Comparison of ENCODE assay signal across 8 cellular contexts in genomic region chr3:49357466-49358216, GRCh38. TPM values are rescaled to one million over a fixed set of nuclear protein-coding genes. Genes with fewer than 3 reads are reported as not detected.
DNase-seq lines count a peak whose midpoint lies in the region; ATAC-seq and TF ChIP-seq lines count a peak whose summit lies in the region.

No MANE protein-coding gene starts in this region.

- H3K4me1 ChIP-seq in DOHH2 (ENCODE audit: control insufficient read depth, low read length) (peaks cover 38% of the 10 kb centered on the region), HCT116 (ENCODE audit: control insufficient read depth in 1 of 2, insufficient read depth in 2 of 2, low read length in 2 of 2) (peaks cover 15 to 35% of the 10 kb centered on the region in 2 experiments), OCI-LY3 (ENCODE audit: low read length) (peaks cover 22% of the 10 kb centered on the region), neuronal stem cell (ENCODE audit: control insufficient read depth in 2 of 2, insufficient read depth in 1 of 2, low read depth in 1 of 2, low read length in 2 of 2) (peaks cover 7 to 10% of the 10 kb centered on the region in 2 donors)

- H4K91ac ChIP-seq in neuronal stem cell (ENCODE audit: low read depth, low read length, poor library complexity), result no peak overlapping the region

- CTCF ChIA-PET in HCT116 (lab: Charles Lee), result no interaction called here

- ATAC-seq in HCT116, result peak; percentile 4

- peaks cover 31% of the 10 kb centered on the region for H3F3A ChIP-seq in DOHH2 (ENCODE audit: control insufficient read depth, insufficient read depth)

- no peak overlapping the region for H4K8ac ChIP-seq in neuronal stem cell (ENCODE audit: low read depth, low read length)

- TF ChIP-seq POLR2A in HCT116 (IDR thresholded peaks at IDR 0.05; ENCODE audit: borderline replicate concordance, extremely low read depth, insufficient read depth, insufficient read length), result no peak

- H3K18ac ChIP-seq in neuronal stem cell (ENCODE audit: low read length), result peak overlapping the region; percentile 91

- TF ChIP-seq CTCF in DOHH2 (IDR thresholded peaks at IDR 0.05; ENCODE audit: low read depth, low read length, poor library complexity, severe bottlenecking) (no peak), HCT116 (IDR thresholded peaks at IDR 0.05 in 2 of 3, conservative IDR thresholded peaks at IDR 0.05 in 1 of 3; ENCODE audit: borderline replicate concordance in 1 of 3, insufficient read depth in 1 of 3, low read depth in 2 of 3, low read length in 2 of 3) (no peak), OCI-LY3 (IDR thresholded peaks at IDR 0.05; ENCODE audit: low read depth, low read length) (no peak), fibroblast of villous mesenchyme (IDR thresholded peaks at IDR 0.05; ENCODE audit: insufficient read depth, low read depth, low read length) (no peak)

- H3K4ac ChIP-seq in neuronal stem cell (ENCODE audit: low read length), result no peak overlapping the region

- TF ChIP-seq RAD21 in HCT116 (IDR thresholded peaks at IDR 0.05; ENCODE audit: low read depth), result no peak

- H2AK5ac ChIP-seq in neuronal stem cell (ENCODE audit: low read depth, low read length), result peak overlapping the region; percentile 32

- H3K23ac ChIP-seq in neuronal stem cell (ENCODE audit: low read depth, low read length, poor library complexity), result peak overlapping the region; percentile 98

- H3K36me3 ChIP-seq in DOHH2 (ENCODE audit: control insufficient read depth, low read length) (peaks cover 57% of the 10 kb centered on the region), HCT116 (ENCODE audit: control insufficient read depth in 1 of 2, insufficient read depth in 2 of 2, low read length in 2 of 2) (peaks cover 18 to 34% of the 10 kb centered on the region in 2 experiments; a peak in 3 of 4 replicates), OCI-LY3 (replicated peaks; ENCODE audit: low read depth, low read length) (peaks cover 35% of the 10 kb centered on the region), neuronal stem cell (replicated peaks in 1 of 2; ENCODE audit: control insufficient read depth in 2 of 2, insufficient read depth in 2 of 2, low read length in 2 of 2) (peaks cover 24 to 61% of the 10 kb centered on the region in 2 donors)

- no peak overlapping the region for H2BK120ac ChIP-seq in neuronal stem cell (ENCODE audit: low read depth, low read length)

- WGBS in neuronal stem cell (ENCODE audit: extremely low coverage in 2 of 2, insufficient read length in 2 of 2, insufficient replicate concordance in 1 of 2), 2 donors, result no CpG with 5 or more reads among the region's 61 CpGs

- POLR2A ChIA-PET in HCT116 (lab: Charles Lee), result interaction anchor here (2.5 kb wide), 1 partner anchor 18 kb away, joined by 18 read pairs; the partner anchor contains the start of gene USP4

- H3K9me3 ChIP-seq in DOHH2 (ENCODE audit: control insufficient read depth, insufficient read depth, low read length) (no peaks in the 10 kb centered on the region), HCT116 (ENCODE audit: control insufficient read depth in 1 of 2, insufficient read depth in 1 of 2, low read depth in 1 of 2, low read length in 2 of 2) (no peaks in the 10 kb centered on the region), OCI-LY3 (ENCODE audit: insufficient read depth, low read length) (no peaks in the 10 kb centered on the region), neuronal stem cell (replicated peaks in 1 of 2; ENCODE audit: control insufficient read depth in 2 of 2, insufficient read depth in 1 of 2, low read depth in 1 of 2, low read length in 2 of 2) (peaks cover 0 to 4% of the 10 kb centered on the region in 2 donors)

- intact Hi-C loops in HCT116 (cut with micrococcal nuclease), result loop anchor here (2.0 to 5.0 kb wide), 2 partner anchors 55 to 185 kb away; partner anchors contain the start of genes KLHDC8B and TCTA

- no peaks in the 10 kb centered on the region for H3K79me1 ChIP-seq in neuronal stem cell (ENCODE audit: low read depth, low read length)

- H3K9ac ChIP-seq in HCT116 (ENCODE audit: low read length), result peak overlapping the region; percentile 71
- peak overlapping the region; percentile 87 for H3K9ac ChIP-seq in OCI-LY3 (ENCODE audit: low read length)
- H3K9ac ChIP-seq in neuronal stem cell (ENCODE audit: low read depth, low read length, poor library complexity), result peak overlapping the region; percentile 83

- RAD21 ChIA-PET in HCT116 (lab: Charles Lee; ENCODE audit: low non-redundant PET in 1 of 2, low total read pairs in 2 of 2, uncharacterized antibody in 2 of 2, unreplicated experiment in 2 of 2), result interaction anchor here in 1 of 2 experiments (0.6 kb wide), 1 partner anchor 21 kb away, joined by 3 read pairs; no protein-coding TSS in a partner anchor

- peak overlapping the region; percentile 84 for H3K14ac ChIP-seq in neuronal stem cell (ENCODE audit: low read length)

- H4K20me1 ChIP-seq in DOHH2 (ENCODE audit: control insufficient read depth, insufficient read depth, low read depth, low read length) (0 out of 2 replicates have a peak, but pooled peaks cover 2% of the 10 kb centered on the region), HCT116 (ENCODE audit: insufficient read depth) (no peaks in the 10 kb centered on the region), OCI-LY3 (ENCODE audit: insufficient read depth, low read length) (no peaks in the 10 kb centered on the region)

- no peak overlapping the region for H2BK12ac ChIP-seq in neuronal stem cell (ENCODE audit: low read length)

- H3K4me3 ChIP-seq in DOHH2 (ENCODE audit: low read length), result peak overlapping the region; percentile 92
- peak overlapping the region; percentile 64 to 85 for H3K4me3 ChIP-seq in HCT116 (replicated peaks in 1 of 2; ENCODE audit: low read depth in 1 of 2, low read length in 2 of 2)
- peak overlapping the region; percentile 99 for H3K4me3 ChIP-seq in OCI-LY3 (ENCODE audit: low read length)
- peak overlapping the region; percentile 71 for H3K4me3 ChIP-seq in fibroblast of villous mesenchyme (ENCODE audit: low read depth, low read length)
- peak overlapping the region; percentile 89 to 96 for H3K4me3 ChIP-seq in neuronal stem cell (ENCODE audit: low read length in 2 of 2)

- H2AFZ ChIP-seq in HCT116 (ENCODE audit: low read depth, low read length, poor library complexity, severe bottlenecking) (no peak overlapping the region), OCI-LY3 (ENCODE audit: low read depth, low read length) (no peak overlapping the region), neuronal stem cell (ENCODE audit: low read length) (peak overlapping the region; percentile 88)

- H3K27me3 ChIP-seq in DOHH2 (ENCODE audit: control insufficient read depth, low read length) (no peaks in the 10 kb centered on the region), HCT116 (ENCODE audit: insufficient read depth, low read length) (no peaks in the 10 kb centered on the region), OCI-LY3 (ENCODE audit: low read depth, low read length) (no peaks in the 10 kb centered on the region), neuronal stem cell (ENCODE audit: control insufficient read depth in 3 of 3, insufficient read depth in 3 of 3, low read depth in 1 of 3, low read length in 3 of 3) (no peaks in the 10 kb centered on the region)

- H3K27ac ChIP-seq in DOHH2 (ENCODE audit: low read depth, low read length) (peak overlapping the region; percentile 66), HCT116 (ENCODE audit: low read depth, low read length) (peak overlapping the region; percentile 99), OCI-LY3 (ENCODE audit: low read length) (peak overlapping the region; percentile 81), neuronal stem cell (replicated peaks; ENCODE audit: low read length) (peak overlapping the region; percentile 65)

- H3K79me2 ChIP-seq in DOHH2 (ENCODE audit: control insufficient read depth, low read length) (peaks cover 25% of the 10 kb centered on the region), HCT116 (ENCODE audit: insufficient read depth, low read length) (peaks cover 38% of the 10 kb centered on the region), OCI-LY3 (ENCODE audit: low read length) (peaks cover 27% of the 10 kb centered on the region)

- H2BK15ac ChIP-seq in neuronal stem cell (ENCODE audit: low read length), result no peak overlapping the region

- no peak overlapping the region for H2BK5ac ChIP-seq in neuronal stem cell (ENCODE audit: low read length)

- H3K9me2 ChIP-seq in DOHH2 (replicated peaks; ENCODE audit: control insufficient read depth, low read length), result no peaks in the 10 kb centered on the region
- H3K9me2 ChIP-seq in HCT116 (ENCODE audit: insufficient read depth), result no peaks in the 10 kb centered on the region

- TSS peak; percentile 82 for BruUV-seq in HCT116 (replicated peaks; lab: Mats Ljungman, UMichigan)

- DNase-seq in HCT116 (ENCODE audit: low read depth, low spot score), result no peak
- DNase-seq in activated gamma-delta T cell (lab: John Stamatoyannopoulos, UW), result peak; percentile 42
- peak; percentile 95 for DNase-seq in fibroblast of villous mesenchyme (ENCODE audit: low read depth)
- peak; percentile 18 for DNase-seq in neuronal stem cell (ENCODE audit: low spot score)
- peak; percentile 59 for DNase-seq in ureter (ENCODE audit: low spot score)
- DNase-seq in NCI-H510A treated with DMSO at 0.1 percent for 48 hours (lab: John Stamatoyannopoulos, UW), result no peak

- peak overlapping the region; percentile 94 for H3K4me2 ChIP-seq in DOHH2 (ENCODE audit: low read length)
- peak overlapping the region; percentile 83 for H3K4me2 ChIP-seq in HCT116 (ENCODE audit: low read length)
- H3K4me2 ChIP-seq in OCI-LY3 (ENCODE audit: low read length), result peak overlapping the region; percentile 94
- peak overlapping the region; percentile 91 for H3K4me2 ChIP-seq in neuronal stem cell (ENCODE audit: insufficient read depth, low read length, poor library complexity, severe bottlenecking)

TF ChIP-seq in HCT116, 20 proteins besides CTCF, POLR2A, EP300 and RAD21 (continues in another document):
- TF ChIP-seq EGR1 (IDR thresholded peaks at IDR 0.05; ENCODE audit: low read depth) (0 out of 2 replicates have a peak, but pooled peaks have one; percentile 23), ZFX (IDR thresholded peaks at IDR 0.05) (peak; percentile 75)

RNA-seq across cellular contexts. Expression of gene GPX1, which starts 0.5 kb away (rescaled TPM):
- total RNA-seq in HCT116 (2021; ENCODE audit: unreplicated experiment) (330 TPM), fibroblast of villous mesenchyme (198 and 272 TPM in 2 replicates), ureter (270 TPM)
- 429 and 439 TPM in 2 replicates for polyA plus RNA-seq in HCT116 (2012)
- 175 TPM for polyA plus RNA-seq in neuronal stem cell (2013, experiment 1 of 2)
- 169 TPM for polyA plus RNA-seq in neuronal stem cell (2013, experiment 2 of 2)

RNA-seq across cellular contexts. Expression of gene USP4, which starts 17.8 kb away (rescaled TPM):
- total RNA-seq in HCT116 (2021; ENCODE audit: unreplicated experiment) (31.7 TPM), fibroblast of villous mesenchyme (21.6 and 23.3 TPM in 2 replicates), ureter (93.3 TPM)
- polyA plus RNA-seq in HCT116 (2012), result 21.9 and 22.6 TPM in 2 replicates
- polyA plus RNA-seq in neuronal stem cell (2013, experiment 1 of 2), result 29.8 TPM
- polyA plus RNA-seq in neuronal stem cell (2013, experiment 2 of 2), result 30.3 TPM

RNA-seq across cellular contexts. Expression of gene RHOA, which starts 54.1 kb away (rescaled TPM):
- 497 TPM for total RNA-seq in HCT116 (2021; ENCODE audit: unreplicated experiment)
- polyA plus RNA-seq in HCT116 (2012), result 389 and 390 TPM in 2 replicates
- total RNA-seq in fibroblast of villous mesenchyme, result 626 and 717 TPM in 2 replicates
- 432 TPM for polyA plus RNA-seq in neuronal stem cell (2013, experiment 1 of 2)
- 436 TPM for polyA plus RNA-seq in neuronal stem cell (2013, experiment 2 of 2)
- total RNA-seq in ureter, result 379 TPM

RNA-seq across cellular contexts. Expression of gene TCTA, which starts 54.6 kb away (rescaled TPM):
- 11.9 TPM for total RNA-seq in HCT116 (2021; ENCODE audit: unreplicated experiment)
- polyA plus RNA-seq in HCT116 (2012), result 8.0 and 11.1 TPM in 2 replicates
- total RNA-seq in fibroblast of villous mesenchyme, result 22.2 and 27.2 TPM in 2 replicates
- polyA plus RNA-seq in neuronal stem cell (2013, experiment 1 of 2), result 2.6 TPM
- polyA plus RNA-seq in neuronal stem cell (2013, experiment 2 of 2), result 2.8 TPM
- 37.1 TPM for total RNA-seq in ureter

Comparison
In these comparisons a context has a peak if more than half of its experiments do, and no peak if none do; other contexts are left out.
1. DNase-seq: peak in activated gamma-delta T cell (single experiment), fibroblast of villous mesenchyme (single experiment), neuronal stem cell (single experiment) and ureter (single experiment); none in HCT116 (single experiment) and NCI-H510A treated with DMSO at 0.1 percent for 48 hours (single experiment).
2. Peak in every context shown above with its lines, with median percentiles within 50 percentile points of each other: H3K27ac ChIP-seq, H3K4me2 ChIP-seq, H3K4me3 ChIP-seq and H3K9ac ChIP-seq.